17 cellular contexts compared by ENCODE assay signal in genomic region chr6:51049983-51050877, GRCh38.
A peak's percentile ranks its signal among the peaks of the same experiment; 100 is the strongest.
DNase-seq lines count a peak whose midpoint lies in the region; ATAC-seq, FAIRE-seq and TF ChIP-seq lines count a peak whose summit lies in the region.
"Had no signal": no experiment of that assay in that cellular context is flagged by ENCODE, and none has a peak within 500 bp of the region (broad histone marks: within the 10 kb centered on the region; RNA-seq: fewer than 3 reads in every experiment).

No MANE protein-coding gene starts in this region.

- intact Hi-C loops in mucosa of descending colon (cut with DNase I, micrococcal nuclease), result no loop called here

- ATAC-seq in stimulated activated naive CD8-positive, alpha-beta T cell treated with anti-CD3 and anti-CD28 coated beads, Interleukin-15, Interleukin-2, amounts not matched to agents 100 U/mL and 50 U/mL, for 24 hours, result no peak
- ATAC-seq in mucosa of descending colon (no peak), GM18867 (IDR thresholded peaks at IDR 0.05; ENCODE audit: unreplicated experiment) (no peak), GM18511 (IDR thresholded peaks at IDR 0.05; ENCODE audit: unreplicated experiment) (no peak)
- ATAC-seq: activated CD4-positive, CD25-positive, alpha-beta regulatory T cell treated with anti-CD3 and anti-CD28 coated beads, Interleukin-2, amount 50 U/mL, for 24 hours; heart right ventricle; left colon had no signal

- peak; percentile 32 for FAIRE-seq in bronchial epithelial cell (lab: Jason Lieb, UNC)
- FAIRE-seq: endothelial cell of umbilical vein had no signal

- H3K4me1 ChIP-seq in mucosa of descending colon (ENCODE audit: low read depth), result no peaks in the 10 kb centered on the region
- H3K4me1 ChIP-seq: heart right ventricle had no signal

- no peaks in the 10 kb centered on the region for H3K9me3 ChIP-seq in mucosa of descending colon
- H3K9me3 ChIP-seq: adrenal gland, ovary had no signal

- TF ChIP-seq CTCF in bronchial epithelial cell (IDR thresholded peaks at IDR 0.05; ENCODE audit: insufficient read depth, low read length, severe bottlenecking), result no peak
- TF ChIP-seq CTCF in mucosa of descending colon (IDR thresholded peaks at IDR 0.05), result no peak

- no peaks in the 10 kb centered on the region for H3K27me3 ChIP-seq in bronchial epithelial cell (ENCODE audit: control insufficient read depth, insufficient read depth, low read length)
- H3K27me3 ChIP-seq: adrenal gland, heart right ventricle, ovary had no signal

- DNase-seq in A172 (ENCODE audit: low spot score) (peak; percentile 12), MV-4-11 (lab: John Stamatoyannopoulos, UW) (peak; percentile 25), bronchial epithelial cell (ENCODE audit: low read depth) (peak; percentile 71), kidney tubule cell (ENCODE audit: low spot score) (peak; percentile 79), mucosa of descending colon (no peak)
- DNase-seq in stimulated activated naive CD8-positive, alpha-beta T cell treated with anti-CD3 and anti-CD28 coated beads, Interleukin-15, Interleukin-2, amounts not matched to agents 100 U/mL and 50 U/mL, for 24 hours, result no peak
- DNase-seq: adrenal gland; CD4-positive, alpha-beta memory T cell; heart right ventricle; KBM-7; left colon; ovary had no signal

- H3K4me3 ChIP-seq in bronchial epithelial cell (ENCODE audit: low read depth, low read length) (no peak overlapping the region), mucosa of descending colon (no peak overlapping the region)
- H3K4me3 ChIP-seq: adrenal gland, heart right ventricle, ovary, skin epidermis had no signal

- H3K36me3 ChIP-seq in bronchial epithelial cell (ENCODE audit: control insufficient read depth, insufficient read depth, low read length) (no peaks in the 10 kb centered on the region), mucosa of descending colon (ENCODE audit: low read depth) (no peaks in the 10 kb centered on the region)
- H3K36me3 ChIP-seq: adrenal gland, heart right ventricle, ovary had no signal

Comparison
In these comparisons a context has a peak if more than half of its experiments do, and no peak if none do; other contexts are left out.
1. DNase-seq: peak in A172 (single experiment), MV-4-11 (single experiment), bronchial epithelial cell (single experiment) and kidney tubule cell (single experiment); none in stimulated activated naive CD8-positive, alpha-beta T cell treated with anti-CD3 and anti-CD28 coated beads, Interleukin-15, Interleukin-2, amounts not matched to agents 100 U/mL and 50 U/mL, for 24 hours (single experiment) and mucosa of descending colon (0 of 3).